Comparison of ENCODE assay signal across 18 cellular contexts in the genomic region with DNA sequence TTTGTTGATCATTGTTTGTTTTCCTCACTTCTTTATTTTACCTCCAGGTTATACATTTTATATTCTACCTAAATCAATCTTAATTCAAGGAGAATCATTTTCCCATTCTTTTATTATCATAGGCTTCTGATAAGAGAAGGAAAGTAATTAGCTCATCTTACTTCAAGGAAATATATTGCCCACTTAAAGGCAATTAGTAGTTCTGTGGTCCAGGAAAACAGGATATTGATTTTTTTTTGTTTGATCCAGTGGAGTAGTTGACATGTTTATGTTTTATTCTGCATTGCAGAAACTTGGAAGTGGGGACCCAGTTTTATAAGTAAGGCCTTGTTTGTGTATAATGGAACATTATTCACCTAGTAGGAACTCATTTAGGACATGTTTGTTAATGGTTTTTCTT.
DNase-seq lines count a peak whose midpoint lies in the region; FAIRE-seq and TF ChIP-seq lines count a peak whose summit lies in the region.
"Had no signal": no experiment of that assay in that cellular context is flagged by ENCODE, and none has a peak within 500 bp of the region (broad histone marks: within the 10 kb centered on the region; RNA-seq: fewer than 3 reads in every experiment).

No MANE protein-coding gene starts in this region.

- FAIRE-seq in astrocyte (lab: Jason Lieb, UNC): no peak
- FAIRE-seq: A549, GM12878, H1 had no signal

- peaks cover 3% of the 10 kb centered on the region for H3K9me3 Mint-ChIP-seq in astrocyte (ENCODE audit: unreplicated experiment)
- H3K9me3 Mint-ChIP-seq in neural progenitor cell: peaks cover 15% of the 10 kb centered on the region

- H3K36me3 Mint-ChIP-seq in astrocyte (ENCODE audit: low read depth, unreplicated experiment): no peaks in the 10 kb centered on the region
- H3K36me3 Mint-ChIP-seq in neural progenitor cell: peaks cover 7% of the 10 kb centered on the region

- H2AFZ ChIP-seq in astrocyte (ENCODE audit: low read depth, low read length) (no peak overlapping the region), neural progenitor cell (replicated peaks) (no peak overlapping the region)

- H3K27me3 Mint-ChIP-seq in astrocyte (ENCODE audit: low read depth, unreplicated experiment) (no peaks in the 10 kb centered on the region), neural progenitor cell (ENCODE audit: insufficient read depth, low read depth) (peaks cover 2% of the 10 kb centered on the region)
- H3K27me3 Mint-ChIP-seq: CD4-positive, alpha-beta T cell had no signal

- no peaks in the 10 kb centered on the region for H3K27me3 ChIP-seq in astrocyte (ENCODE audit: insufficient read depth, low read length)
- H3K27me3 ChIP-seq in neural progenitor cell: no peaks in the 10 kb centered on the region

- H3K9me3 ChIP-seq in astrocyte (ENCODE audit: insufficient read depth, low read depth, low read length) (no peaks in the 10 kb centered on the region), neural progenitor cell (ENCODE audit: low read depth) (no peaks in the 10 kb centered on the region)
- H3K9me3 ChIP-seq: A549 had no signal

- H3K36me3 ChIP-seq in astrocyte (ENCODE audit: insufficient read depth, low read length): no peaks in the 10 kb centered on the region
- no peaks in the 10 kb centered on the region for H3K36me3 ChIP-seq in neural progenitor cell

- H3K4me3 ChIP-seq in astrocyte (ENCODE audit: insufficient read depth, low read depth, low read length) (no peak overlapping the region), neural progenitor cell (no peak overlapping the region)
- H3K4me3 ChIP-seq: A549, GM12878 had no signal

- H3K4me1 Mint-ChIP-seq in astrocyte (ENCODE audit: low read depth, unreplicated experiment) (peaks cover 42% of the 10 kb centered on the region), neural progenitor cell (peaks cover 22% of the 10 kb centered on the region)

- H3K9ac ChIP-seq in astrocyte (ENCODE audit: low read length) (no peak overlapping the region), neural progenitor cell (no peak overlapping the region)

- no peaks in the 10 kb centered on the region for H4K20me1 ChIP-seq in astrocyte (ENCODE audit: insufficient read depth, low read length)
- H4K20me1 ChIP-seq in neural progenitor cell (ENCODE audit: low read depth): no peaks in the 10 kb centered on the region

- H3K4me2 ChIP-seq in astrocyte (ENCODE audit: low read length) (no peak overlapping the region), neural progenitor cell (no peak overlapping the region)
- H3K4me2 ChIP-seq: A549 had no signal

- H3K27ac Mint-ChIP-seq in astrocyte (ENCODE audit: unreplicated experiment) (peak overlapping the region; percentile 38), neural progenitor cell (peak overlapping the region; percentile 28)
- H3K27ac Mint-ChIP-seq: CD4-positive, alpha-beta T cell had no signal

- TF ChIP-seq CTCF in astrocyte (IDR thresholded peaks at IDR 0.05; ENCODE audit: insufficient read depth, low read depth, low read length) (no peak), neural progenitor cell (IDR thresholded peaks at IDR 0.05) (no peak)

- H3K4me3 Mint-ChIP-seq in astrocyte (ENCODE audit: unreplicated experiment): no peak overlapping the region
- no peak overlapping the region for H3K4me3 Mint-ChIP-seq in neural progenitor cell
- H3K4me3 Mint-ChIP-seq: CD4-positive, alpha-beta T cell; H9 had no signal

- H3K79me2 ChIP-seq in astrocyte (ENCODE audit: insufficient read depth, low read length) (no peaks in the 10 kb centered on the region), neural progenitor cell (ENCODE audit: low read depth) (no peaks in the 10 kb centered on the region)

- H3K4me1 ChIP-seq in astrocyte (ENCODE audit: insufficient read depth, low read length) (peaks cover 11% of the 10 kb centered on the region), neural progenitor cell (peaks cover 19% of the 10 kb centered on the region)

- DNase-seq in NCI-H1105 treated with DMSO at 0.1 percent for 48 hours (lab: John Stamatoyannopoulos, UW) (peak; percentile 3), NCI-H1105 (lab: John Stamatoyannopoulos, UW) (no peak), astrocyte (ENCODE audit: low read depth) (no peak), neural progenitor cell (ENCODE audit: low spot score) (no peak), NCI-H345 (lab: John Stamatoyannopoulos, UW) (no peak), superior temporal gyrus (ENCODE audit: extremely low spot score) (no peak), SW 1271 (lab: John Stamatoyannopoulos, UW) (no peak)
- DNase-seq: AML-193; Calu3; CD4-positive, alpha-beta T cell; DMS79 treated with DMSO at 0.1 percent for 48 hours; H9 had no signal

- no peak overlapping the region for H3K27ac ChIP-seq in astrocyte (ENCODE audit: low read depth, low read length)
- H3K27ac ChIP-seq in neural progenitor cell: no peak overlapping the region
- H3K27ac ChIP-seq: 22Rv1, A549, C4-2B, HL-60 had no signal

- no peaks in the 10 kb centered on the region for H3F3A ChIP-seq in neural progenitor cell (ENCODE audit: low read depth)
